ENCODE assay signal across 8 cellular contexts in the genomic region with DNA sequence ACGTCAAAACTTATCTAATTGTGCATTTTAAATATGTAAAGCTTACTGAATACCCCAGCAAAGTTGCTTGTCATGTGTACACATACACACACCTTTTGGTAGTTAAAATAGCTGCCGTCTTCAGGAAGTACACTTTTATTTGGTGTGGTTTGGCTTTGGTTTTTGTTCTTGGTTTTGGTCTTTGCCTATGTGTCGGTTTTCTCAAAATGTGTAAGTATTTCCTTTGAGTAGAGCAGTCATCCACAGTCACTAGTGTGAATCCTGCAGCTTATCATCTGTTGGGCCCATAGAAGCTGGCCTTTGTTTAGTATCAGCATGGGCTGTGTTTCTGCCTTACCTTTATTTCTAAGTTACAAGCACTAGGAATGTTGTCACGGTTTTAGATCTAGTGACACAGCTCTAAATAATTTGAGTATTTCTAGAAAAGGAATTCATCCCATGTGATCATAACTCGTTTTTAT. TPM values are rescaled to one million over a fixed set of nuclear protein-coding genes. Genes with fewer than 3 reads are reported as not detected.
DNase-seq lines count a peak whose midpoint lies in the region; ATAC-seq, FAIRE-seq and TF ChIP-seq lines count a peak whose summit lies in the region.

No MANE protein-coding gene starts in this region.

- H3K4me2 ChIP-seq in astrocyte (ENCODE audit: low read length), result peak overlapping the region; percentile 88
- peak overlapping the region; percentile 90 for H3K4me2 ChIP-seq in HepG2 (ENCODE audit: low read depth, low read length)

- no peaks in the 10 kb centered on the region for H3K9me3 Mint-ChIP-seq in astrocyte (ENCODE audit: unreplicated experiment)

- H3K4me3 ChIP-seq in astrocyte (ENCODE audit: insufficient read depth, low read depth, low read length) (peak overlapping the region; percentile 87), HepG2 (replicated peaks in 1 of 3; ENCODE audit: insufficient read depth in 1 of 3, low read depth in 2 of 3, low read length in 3 of 3) (peak overlapping the region; percentile 74 to 96 (median 77)), aorta (ENCODE audit: low read length in 2 of 2) (peak overlapping the region; percentile 98 to 100)

- H3K27ac ChIP-seq in astrocyte (ENCODE audit: low read depth, low read length) (peak overlapping the region; percentile 80), HepG2 (ENCODE audit: extremely low read length, insufficient read depth, low read length) (peak overlapping the region; percentile 71), aorta (ENCODE audit: low read depth in 1 of 2, low read length in 2 of 2) (peak overlapping the region in 1 of 2 donors; percentile 40), substantia nigra (ENCODE audit: low read depth, low read length, poor library complexity, severe bottlenecking) (no peak overlapping the region)

- no peak for TF ChIP-seq POLR2A in HepG2 (IDR thresholded peaks at IDR 0.05; ENCODE audit: insufficient read depth in 1 of 2, low read depth in 2 of 2, low read length in 2 of 2)

- peak overlapping the region; percentile 87 for H3K9ac ChIP-seq in astrocyte (ENCODE audit: low read length)
- peak overlapping the region; percentile 88 for H3K9ac ChIP-seq in HepG2 (ENCODE audit: insufficient read depth, low read depth, low read length)

- H3K4me1 Mint-ChIP-seq in astrocyte (ENCODE audit: low read depth, unreplicated experiment), result peaks cover 8% of the 10 kb centered on the region

- H3K9me3 ChIP-seq in astrocyte (ENCODE audit: insufficient read depth, low read depth, low read length), result no peaks in the 10 kb centered on the region
- no peaks in the 10 kb centered on the region for H3K9me3 ChIP-seq in HepG2 (ENCODE audit: low read length)
- no peaks in the 10 kb centered on the region for H3K9me3 ChIP-seq in aorta (ENCODE audit: control insufficient read depth, low read length)

- WGBS in HepG2 (ENCODE audit: low lambda C conversion rate), result 1% methylated on average over 5 of the region's 5 CpGs
- WGBS in aorta, 2 donors, result 1 to 2% methylated on average over 5 of the region's 5 CpGs

- intact Hi-C loops in HepG2 (cut with micrococcal nuclease; ENCODE audit: unreplicated experiment) (loop anchor here (10.0 kb wide), 1 partner anchor 67 kb away; no protein-coding TSS in a partner anchor), aorta (cut with DNase I) (loop anchor here (2.0 to 10.0 kb wide), 5 partner anchors 100 to 427 kb away; no protein-coding TSS in a partner anchor)

- CTCF ChIA-PET in HepG2 (lab: Yijun Ruan, JAX; ENCODE audit: low intra/inter-chr PET ratio, low total read pairs), result no interaction called here

- TF ChIP-seq RAD21 in HepG2 (CRISPR knock-in tag; IDR thresholded peaks at IDR 0.05), result no peak

- H2AFZ ChIP-seq in astrocyte (ENCODE audit: low read depth, low read length), result no peak overlapping the region
- no peak overlapping the region for H2AFZ ChIP-seq in HepG2 (ENCODE audit: low read length)

- H3K27ac Mint-ChIP-seq in astrocyte (ENCODE audit: unreplicated experiment), result peak overlapping the region; percentile 83

- H3K36me3 Mint-ChIP-seq in astrocyte (ENCODE audit: low read depth, unreplicated experiment), result no peaks in the 10 kb centered on the region

- ATAC-seq in GM19468 (IDR thresholded peaks at IDR 0.05; ENCODE audit: extremely low read depth, unreplicated experiment) (peak; percentile 29), HG03565 (IDR thresholded peaks at IDR 0.05; ENCODE audit: unreplicated experiment) (peak; percentile 62), HepG2 (peak; percentile 28; the same call in 1 of the 3 replicates), aorta (ENCODE audit: low FRiP score) (no peak)

- peak overlapping the region; percentile 91 for H3K4me3 Mint-ChIP-seq in astrocyte (ENCODE audit: unreplicated experiment)

- TF ChIP-seq CTCF in astrocyte (IDR thresholded peaks at IDR 0.05; ENCODE audit: insufficient read depth, low read depth, low read length), result no peak
- no peak for TF ChIP-seq CTCF in HepG2 (CRISPR knock-in tag; IDR thresholded peaks at IDR 0.05)

- peaks cover 11% of the 10 kb centered on the region for H3K4me1 ChIP-seq in astrocyte (ENCODE audit: insufficient read depth, low read length)
- peaks cover 18% of the 10 kb centered on the region for H3K4me1 ChIP-seq in HepG2 (ENCODE audit: insufficient read depth, low read length)
- H3K4me1 ChIP-seq in aorta (ENCODE audit: control insufficient read depth in 1 of 2, insufficient read depth in 2 of 2, low read length in 2 of 2), result peaks cover 0 to 8% of the 10 kb centered on the region in 2 donors

- TF ChIP-seq EP300 in HepG2 (IDR thresholded peaks at IDR 0.05; ENCODE audit: low read depth in 2 of 2, low read length in 2 of 2), result no peak
- no peak for TF ChIP-seq EP300 in HepG2 (CRISPR knock-in tag; IDR thresholded peaks at IDR 0.05; ENCODE audit: borderline replicate concordance)

- BruUV-seq in HepG2 (replicated peaks; lab: Mats Ljungman, UMichigan), result no TSS peak

- H3K79me2 ChIP-seq in astrocyte (ENCODE audit: insufficient read depth, low read length) (peaks cover 63% of the 10 kb centered on the region), HepG2 (ENCODE audit: insufficient read depth, low read length) (peaks cover 56% of the 10 kb centered on the region)

- FAIRE-seq in astrocyte (lab: Jason Lieb, UNC), result no peak
- no peak for FAIRE-seq in HepG2 (lab: Jason Lieb, UNC)

- no peaks in the 10 kb centered on the region for H3K27me3 Mint-ChIP-seq in astrocyte (ENCODE audit: low read depth, unreplicated experiment)

- H3K27me3 ChIP-seq in astrocyte (ENCODE audit: insufficient read depth, low read length), result no peaks in the 10 kb centered on the region
- no peaks in the 10 kb centered on the region; a peak in 1 of 5 replicates for H3K27me3 ChIP-seq in HepG2 (ENCODE audit: control insufficient read depth in 1 of 2, insufficient read depth in 2 of 2, low read length in 2 of 2)
- no peaks in the 10 kb centered on the region for H3K27me3 ChIP-seq in aorta (ENCODE audit: control insufficient read depth in 1 of 2, insufficient read depth in 2 of 2, low read length in 1 of 2)

- peak; percentile 29 for DNase-seq in Caki2 (ENCODE audit: low read depth)
- DNase-seq in astrocyte (ENCODE audit: low read depth), result no peak
- no peak for DNase-seq in HepG2 (ENCODE audit: low spot score)
- no peak for DNase-seq in aorta
- DNase-seq in NCI-H187 (lab: John Stamatoyannopoulos, UW), result no peak
- no peak for DNase-seq in substantia nigra (lab: John Stamatoyannopoulos, UW)

- in situ Hi-C loops in Caki2 (cut with HindIII; ENCODE audit: low pct_unique_long_range_greater_than_20kb, low sequenced_read_pairs), result loop anchor here (25.0 kb wide), 1 partner anchor 610 kb away; the partner anchor contains the start of gene AKR1E2
- in situ Hi-C loops in HepG2 (cut with HindIII; ENCODE audit: extremely low pct_ligation_motif_present, low pct_unique_long_range_greater_than_20kb), result no loop called here

- H4K20me1 ChIP-seq in astrocyte (ENCODE audit: insufficient read depth, low read length) (peaks cover 3% of the 10 kb centered on the region), HepG2 (ENCODE audit: insufficient read depth, low read length) (peaks cover 11% of the 10 kb centered on the region)

- peaks cover 5% of the 10 kb centered on the region for H3K36me3 ChIP-seq in astrocyte (ENCODE audit: insufficient read depth, low read length)
- peaks cover 3 to 6% of the 10 kb centered on the region in 2 experiments; a peak in 4 of 5 replicates for H3K36me3 ChIP-seq in HepG2 (replicated peaks in 1 of 2; ENCODE audit: control insufficient read depth in 1 of 2, insufficient read depth in 2 of 2, low read length in 2 of 2)
- H3K36me3 ChIP-seq in aorta (ENCODE audit: control insufficient read depth in 1 of 2, insufficient read depth in 2 of 2, low read length in 1 of 2), result peaks cover 0 to 3% of the 10 kb centered on the region in 2 donors

- POLR2A ChIA-PET in HepG2 (lab: Yijun Ruan, JAX), result interaction anchor here (0.7 to 3.3 kb wide), 14 partner anchors 13 to 442 kb away, joined by 3 to 73 read pairs (median 6); partner anchors contain the start of genes ANKRD16 and FBH1

RNA-seq across cellular contexts. Expression of gene NET1, which starts 35.3 kb away (rescaled TPM):
- total RNA-seq in Caki2 (2014; rRNA removed; shearing (Covaris generic); ENCODE audit: low replicate concordance), result 10.8 and 33.6 TPM in 2 replicates
- total RNA-seq in astrocyte (31.5 and 43.5 TPM in 2 replicates), HepG2 (2016; rRNA removed; fragmentation: Illumina TruSeq; extraction: Trizol) (65.8 and 115 TPM in 2 replicates), aorta (100 to 1,000 TPM; 266 to 451 TPM)
- total RNA-seq in HepG2 (2016; cell fraction: cytosol; rRNA removed; fragmentation: Illumina TruSeq; extraction: Trizol; ENCODE audit: low read depth), result 13.3 and 15.2 TPM in 2 replicates
- 67.1 and 111 TPM in 2 replicates for total RNA-seq in HepG2 (2016; cell fraction: insoluble cytoplasmic fraction; rRNA removed; fragmentation: Illumina TruSeq; extraction: Trizol)
- total RNA-seq in HepG2 (2016; cell fraction: membrane; rRNA removed; fragmentation: Illumina TruSeq; extraction: Trizol), result 50.6 and 52.2 TPM in 2 replicates
- total RNA-seq in HepG2 (2016; cell fraction: nucleus; rRNA removed; fragmentation: Illumina TruSeq; extraction: Trizol), result 56.7 and 60.2 TPM in 2 replicates
- polyA plus RNA-seq in HepG2 (2011; rRNA removed) (37.8 and 48.1 TPM in 2 replicates), aorta (100 to 1,000 TPM in 1 of 2 donors, 10 to 100 TPM in 1; 76.2 to 240 TPM)
- 26.5 and 28.7 TPM in 2 replicates for polyA plus RNA-seq in HepG2 (2011; cell fraction: cytosol; rRNA removed)
- 19.8 and 22.7 TPM in 2 replicates for polyA plus RNA-seq in HepG2 (2011; cell fraction: nucleus; rRNA removed)
- 43.1 and 50.0 TPM in 2 replicates for polyA plus RNA-seq in HepG2 (2012)
- 5.0 and 5.8 TPM in 2 replicates for polyA plus RNA-seq in HepG2 (2016; cell fraction: cytosol; fragmentation: Illumina TruSeq; extraction: Trizol; ENCODE audit: low read depth)
- polyA plus RNA-seq in HepG2 (2016; cell fraction: insoluble cytoplasmic fraction; fragmentation: Illumina TruSeq; extraction: Trizol; ENCODE audit: low read depth), result 98.1 and 103 TPM in 2 replicates
- 21.4 and 21.5 TPM in 2 replicates for polyA plus RNA-seq in HepG2 (2016; cell fraction: membrane; fragmentation: Illumina TruSeq; extraction: Trizol; ENCODE audit: low read depth)
- 56.7 and 57.9 TPM in 2 replicates for polyA plus RNA-seq in HepG2 (2016; cell fraction: nucleus; fragmentation: Illumina TruSeq; extraction: Trizol; ENCODE audit: insufficient read depth, low read depth)
- polyA minus RNA-seq in HepG2 (2011; rRNA and poly(A)+ RNA removed; ENCODE audit: low replicate concordance), result 47.1 and 69.7 TPM in 2 replicates
- 79.5 and 93.0 TPM in 2 replicates for polyA minus RNA-seq in HepG2 (2011; cell fraction: cytosol; rRNA and poly(A)+ RNA removed)
- polyA minus RNA-seq in HepG2 (2011; cell fraction: nucleus; rRNA and poly(A)+ RNA removed), result 103 and 134 TPM in 2 replicates

RNA-seq across cellular contexts. Expression of gene TUBAL3, which starts 43.0 kb away (rescaled TPM):
- not detected in 2 replicates for total RNA-seq in Caki2 (2014; rRNA removed; shearing (Covaris generic); ENCODE audit: low replicate concordance)
- not detected in 2 replicates for total RNA-seq in astrocyte
- 0.07 TPM in 1 of 2 replicates, not detected in the other for total RNA-seq in HepG2 (2016; rRNA removed; fragmentation: Illumina TruSeq; extraction: Trizol)
- total RNA-seq in HepG2 (2016; cell fraction: cytosol; rRNA removed; fragmentation: Illumina TruSeq; extraction: Trizol; ENCODE audit: low read depth), result not detected in 2 replicates
- total RNA-seq in HepG2 (2016; cell fraction: insoluble cytoplasmic fraction; rRNA removed; fragmentation: Illumina TruSeq; extraction: Trizol), result 0.06 TPM in 1 of 2 replicates, not detected in the other
- total RNA-seq in HepG2 (2016; cell fraction: membrane; rRNA removed; fragmentation: Illumina TruSeq; extraction: Trizol), result not detected in 2 replicates
- total RNA-seq in HepG2 (2016; cell fraction: nucleus; rRNA removed; fragmentation: Illumina TruSeq; extraction: Trizol), result not detected in 2 replicates
- 0.26 and 0.48 TPM in 2 replicates for polyA plus RNA-seq in HepG2 (2011; rRNA removed)
- 0.28 and 0.37 TPM in 2 replicates for polyA plus RNA-seq in HepG2 (2011; cell fraction: cytosol; rRNA removed)
- 0.24 and 0.26 TPM in 2 replicates for polyA plus RNA-seq in HepG2 (2011; cell fraction: nucleus; rRNA removed)
- polyA plus RNA-seq in HepG2 (2012), result 0.19 and 0.34 TPM in 2 replicates
- not detected in 2 replicates for polyA plus RNA-seq in HepG2 (2016; cell fraction: cytosol; fragmentation: Illumina TruSeq; extraction: Trizol; ENCODE audit: low read depth)
- not detected in 2 replicates for polyA plus RNA-seq in HepG2 (2016; cell fraction: insoluble cytoplasmic fraction; fragmentation: Illumina TruSeq; extraction: Trizol; ENCODE audit: low read depth)
- not detected in 2 replicates for polyA plus RNA-seq in HepG2 (2016; cell fraction: membrane; fragmentation: Illumina TruSeq; extraction: Trizol; ENCODE audit: low read depth)
- polyA plus RNA-seq in HepG2 (2016; cell fraction: nucleus; fragmentation: Illumina TruSeq; extraction: Trizol; ENCODE audit: insufficient read depth, low read depth), result not detected in 2 replicates
- polyA minus RNA-seq in HepG2 (2011; rRNA and poly(A)+ RNA removed; ENCODE audit: low replicate concordance), result 0.32 and 0.77 TPM in 2 replicates
- not detected in 2 replicates for polyA minus RNA-seq in HepG2 (2011; cell fraction: cytosol; rRNA and poly(A)+ RNA removed)
- polyA minus RNA-seq in HepG2 (2011; cell fraction: nucleus; rRNA and poly(A)+ RNA removed), result 0.37 TPM in 1 of 2 replicates, not detected in the other
- total RNA-seq in aorta, result not detected
- 10 to 100 TPM in 1 of 2 donors, under 1 TPM in 1; 0.28 to 10.6 TPM for polyA plus RNA-seq in aorta

RNA-seq across cellular contexts. Expression of gene CALML5, which starts 51.7 kb away (rescaled TPM):
- total RNA-seq in Caki2 (2014; rRNA removed; shearing (Covaris generic); ENCODE audit: low replicate concordance), result not detected in 2 replicates
- not detected in 2 replicates for total RNA-seq in astrocyte
- total RNA-seq in HepG2 (2016; rRNA removed; fragmentation: Illumina TruSeq; extraction: Trizol), result not detected in 2 replicates
- not detected in 2 replicates for total RNA-seq in HepG2 (2016; cell fraction: cytosol; rRNA removed; fragmentation: Illumina TruSeq; extraction: Trizol; ENCODE audit: low read depth)
- not detected in 2 replicates for total RNA-seq in HepG2 (2016; cell fraction: insoluble cytoplasmic fraction; rRNA removed; fragmentation: Illumina TruSeq; extraction: Trizol)
- not detected in 2 replicates for total RNA-seq in HepG2 (2016; cell fraction: membrane; rRNA removed; fragmentation: Illumina TruSeq; extraction: Trizol)
- not detected in 2 replicates for total RNA-seq in HepG2 (2016; cell fraction: nucleus; rRNA removed; fragmentation: Illumina TruSeq; extraction: Trizol)
- polyA plus RNA-seq in HepG2 (2011; rRNA removed), result not detected in 2 replicates
- not detected in 2 replicates for polyA plus RNA-seq in HepG2 (2011; cell fraction: cytosol; rRNA removed)
- polyA plus RNA-seq in HepG2 (2011; cell fraction: nucleus; rRNA removed), result not detected in 2 replicates
- not detected in 2 replicates for polyA plus RNA-seq in HepG2 (2012)
- polyA plus RNA-seq in HepG2 (2016; cell fraction: cytosol; fragmentation: Illumina TruSeq; extraction: Trizol; ENCODE audit: low read depth), result not detected in 2 replicates
- not detected in 2 replicates for polyA plus RNA-seq in HepG2 (2016; cell fraction: insoluble cytoplasmic fraction; fragmentation: Illumina TruSeq; extraction: Trizol; ENCODE audit: low read depth)
- polyA plus RNA-seq in HepG2 (2016; cell fraction: membrane; fragmentation: Illumina TruSeq; extraction: Trizol; ENCODE audit: low read depth), result not detected in 2 replicates
- not detected in 2 replicates for polyA plus RNA-seq in HepG2 (2016; cell fraction: nucleus; fragmentation: Illumina TruSeq; extraction: Trizol; ENCODE audit: insufficient read depth, low read depth)
- polyA minus RNA-seq in HepG2 (2011; rRNA and poly(A)+ RNA removed; ENCODE audit: low replicate concordance), result not detected in 2 replicates
- not detected in 2 replicates for polyA minus RNA-seq in HepG2 (2011; cell fraction: cytosol; rRNA and poly(A)+ RNA removed)
- not detected in 2 replicates for polyA minus RNA-seq in HepG2 (2011; cell fraction: nucleus; rRNA and poly(A)+ RNA removed)
- not detected for total RNA-seq in aorta
- not detected for polyA plus RNA-seq in aorta
